13 cellular contexts compared by ENCODE assay signal in the genomic region with DNA sequence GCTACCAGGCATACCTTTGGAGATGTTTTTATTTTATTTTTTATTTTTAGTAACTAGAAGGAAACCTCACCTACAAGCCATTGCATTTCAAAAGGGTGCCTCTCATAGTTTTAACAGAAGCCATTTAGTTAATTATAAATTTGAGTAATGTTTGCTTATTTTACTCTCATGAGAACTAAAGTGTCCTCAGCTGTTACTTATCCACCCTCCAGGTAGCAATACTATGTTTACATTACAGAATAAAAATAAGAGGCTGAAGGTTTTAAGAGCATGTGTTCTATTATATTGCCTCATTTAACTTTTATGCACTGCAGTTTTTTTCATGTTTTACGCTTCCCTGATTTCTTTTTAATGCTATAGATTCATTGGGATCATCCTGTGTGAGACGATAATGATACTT.
"Had no signal": no experiment of that assay in that cellular context is flagged by ENCODE, and none has a peak within 500 bp of the region (broad histone marks: within the 10 kb centered on the region; RNA-seq: fewer than 3 reads in every experiment).

No MANE protein-coding gene starts in this region.

- H3K36me3 ChIP-seq: neural progenitor cell, ovary had no signal

- H3K27ac ChIP-seq: dorsolateral prefrontal cortex, neural progenitor cell, ovary, testis had no signal

- H3K4me1 ChIP-seq: neural progenitor cell, testis had no signal

- H3K4me3 ChIP-seq: dorsolateral prefrontal cortex, neural progenitor cell, ovary, testis had no signal

- DNase-seq: activated CD4-positive, alpha-beta T cell treated with anti-CD3 and anti-CD28 coated beads for 1 hour; activated CD4-positive, alpha-beta T cell treated with anti-CD3 and anti-CD28 coated beads, Interleukin-2, amount 50 U/mL, for 48 hours; activated gamma-delta T cell treated with Interleukin-2 at 50 U/mL for 16 hours; activated T-cell treated with anti-CD3 and anti-CD28 coated beads, Interleukin-2, amount 50 U/mL, for 48 hours; aorta; dorsolateral prefrontal cortex; hippocampal formation; midbrain; ovary; stimulated activated CD4-positive, alpha-beta T cell treated with anti-CD3 and anti-CD28 coated beads, Interleukin-2, amount 100 ng/mL, for 48 hours; stimulated activated naive CD8-positive, alpha-beta T cell treated with anti-CD3 and anti-CD28 coated beads, Interleukin-15, amount 100 ng/mL, for 72 hours; testis had no signal

- H3K27me3 ChIP-seq: neural progenitor cell, ovary, testis had no signal

- ATAC-seq: stimulated activated naive CD8-positive, alpha-beta T cell treated with anti-CD3 and anti-CD28 coated beads, Interleukin-15, amount 100 ng/mL, for 72 hours had no signal

- H3K9me3 ChIP-seq: ovary, testis had no signal
